ENCODE assay signal across 1 cellular context in genomic region chr2:229245013-229245412, GRCh38.
TF ChIP-seq lines count a peak whose summit lies in the region.

No MANE protein-coding gene starts in this region.

TF ChIP-seq in H1, 55 proteins besides CTCF, POLR2A, EP300 and RAD21:
- TF ChIP-seq BRCA1 (IDR thresholded peaks at IDR 0.05; ENCODE audit: low read depth, low read length) (no peak), SP1 (IDR thresholded peaks at IDR 0.05; ENCODE audit: low read depth, low read length) (no peak), MAX (IDR thresholded peaks at IDR 0.05) (peak; percentile 74), BACH1 (IDR thresholded peaks at IDR 0.05; ENCODE audit: low read length) (no peak), E2F6 (IDR thresholded peaks at IDR 0.05) (peak; percentile 34; the same call in 1 of the 2 replicates)
